In the genomic region with DNA sequence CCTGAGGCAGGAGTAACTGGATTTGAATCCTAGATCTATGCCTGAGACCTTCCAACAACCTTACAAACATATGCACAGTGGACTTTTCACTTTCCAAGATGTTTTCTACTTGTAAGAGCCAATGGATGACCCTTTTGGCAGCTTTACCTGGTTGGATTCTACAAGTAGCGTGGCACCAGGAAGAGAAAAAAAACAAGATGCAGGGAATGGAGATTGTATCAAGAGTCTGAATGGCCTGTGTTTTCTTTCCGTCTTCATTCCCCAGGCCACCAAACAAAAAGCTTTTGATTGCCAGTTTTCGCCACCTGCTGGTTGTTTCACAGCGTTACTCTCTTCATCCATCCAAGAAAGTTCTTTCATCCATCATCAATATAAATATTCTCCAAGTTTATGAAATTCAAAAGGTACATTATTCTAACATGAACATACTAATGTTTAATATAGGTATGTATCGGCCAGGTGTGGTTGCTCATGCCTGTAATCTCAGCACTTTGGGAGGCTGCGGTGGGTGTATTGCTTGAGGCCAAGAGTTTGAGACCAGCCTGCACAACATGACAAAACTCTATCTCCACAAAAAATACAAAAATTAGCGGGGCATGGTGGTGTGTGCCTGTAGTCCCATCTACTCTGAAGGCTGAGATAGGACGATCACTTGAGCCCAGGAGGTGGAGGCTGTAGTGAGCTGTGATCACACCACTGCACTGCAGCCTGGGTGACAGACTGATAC, we compare ENCODE assay signal across 8 cellular contexts. TPM values are rescaled to one million over a fixed set of nuclear protein-coding genes. Genes with fewer than 3 reads are reported as not detected.
DNase-seq lines count a peak whose midpoint lies in the region; ATAC-seq and TF ChIP-seq lines count a peak whose summit lies in the region.

No MANE protein-coding gene starts in this region.

- ATAC-seq in HG03571 (IDR thresholded peaks at IDR 0.05; ENCODE audit: unreplicated experiment): no peak

- H3F3A ChIP-seq in GM23248 (ENCODE audit: insufficient read depth): peaks cover 16% of the 10 kb centered on the region; the same call in 1 of the 2 replicates

- H3K9me2 ChIP-seq in GM23248 (ENCODE audit: insufficient read depth): no peaks in the 10 kb centered on the region

- H3K9ac ChIP-seq in BLaER1 (peak overlapping the region; percentile 56; the same call in 1 of the 2 replicates), GM23248 (no peak overlapping the region; the same call in 1 of the 2 replicates)

- WGBS in GM23248 (ENCODE audit: low coverage in 1 of 2, low lambda C conversion rate in 2 of 2, missing lambda C conversion rate in 2 of 2), 2 experiments: 12 to 13% methylated on average over 8 of the region's 8 CpGs

- H3K36me3 ChIP-seq in BLaER1 (no peaks in the 10 kb centered on the region), GM23248 (ENCODE audit: low read depth) (no peaks in the 10 kb centered on the region)

- in situ Hi-C loops in GM23248 (cut with MboI): loop anchor here (5.0 kb wide), 1 partner anchor 306 kb away; no protein-coding TSS in a partner anchor

- peaks cover 7% of the 10 kb centered on the region for H4K20me1 ChIP-seq in BLaER1
- H4K20me1 ChIP-seq in GM23248 (ENCODE audit: insufficient read depth): no peaks in the 10 kb centered on the region

- H3K4me2 ChIP-seq in BLaER1 (peak overlapping the region; percentile 97), GM23248 (ENCODE audit: unreplicated experiment) (no peak overlapping the region)

- no peaks in the 10 kb centered on the region for H3K79me2 ChIP-seq in GM23248 (ENCODE audit: insufficient read depth)

- peaks cover 23% of the 10 kb centered on the region for H3K4me1 ChIP-seq in BLaER1
- peaks cover 8% of the 10 kb centered on the region; the same call in 1 of the 2 replicates for H3K4me1 ChIP-seq in GM23248 (ENCODE audit: insufficient read depth)

- H3K4me3 ChIP-seq in BLaER1 (no peak overlapping the region), GM23248 (no peak overlapping the region), WI38 (ENCODE audit: low read depth, low read length) (no peak overlapping the region)

- TF ChIP-seq CTCF in WI38 (IDR thresholded peaks at IDR 0.05; ENCODE audit: low read depth, low read length): peak; percentile 36; the same call in 1 of the 2 replicates

- peak overlapping the region; percentile 97; the same call in 1 of the 2 replicates for H3K27ac ChIP-seq in BLaER1
- no peak overlapping the region for H3K27ac ChIP-seq in GM23248
- peak overlapping the region; percentile 58 for H3K27ac ChIP-seq in substantia nigra (ENCODE audit: low read depth, low read length, poor library complexity, severe bottlenecking)

- DNase-seq in GM23248: peak; percentile 84
- DNase-seq in NCI-H2227 (lab: John Stamatoyannopoulos, UW; ENCODE audit: unreplicated experiment): peak; percentile 77
- peak; percentile 60 to 77 for DNase-seq in dermis microvascular lymphatic vessel endothelial cell (ENCODE audit: low read depth in 2 of 2)
- peak; percentile 95 for DNase-seq in medulla oblongata (ENCODE audit: extremely low spot score)
- DNase-seq in substantia nigra (lab: John Stamatoyannopoulos, UW): peak in 41 of 49 donors; percentile 6 to 73 (median 41)

- no peaks in the 10 kb centered on the region for H3K27me3 ChIP-seq in BLaER1
- H3K27me3 ChIP-seq in GM23248 (replicated peaks; ENCODE audit: insufficient read depth): no peaks in the 10 kb centered on the region

- peak overlapping the region; percentile 56 for H2AFZ ChIP-seq in GM23248

- no peaks in the 10 kb centered on the region for H3K9me3 ChIP-seq in BLaER1
- no peaks in the 10 kb centered on the region for H3K9me3 ChIP-seq in GM23248 (ENCODE audit: low read depth)

RNA-seq across cellular contexts. Expression of gene BCL2, which starts 3.5 kb away (rescaled TPM):
- total RNA-seq in GM23248 (2014; rRNA removed; shearing (Covaris generic)): 1.0 and 1.5 TPM in 2 replicates
- 0.30 and 0.39 TPM in 2 replicates for polyA plus RNA-seq in GM23248 (2016; fragmentation: Nextera tagmentation; extraction: Ambion mirVana)
- total RNA-seq in dermis microvascular lymphatic vessel endothelial cell: 1.3 and 1.8 TPM in 2 replicates

RNA-seq across cellular contexts. Expression of gene KDSR, which starts 43.9 kb away (rescaled TPM):
- total RNA-seq in GM23248 (2014; rRNA removed; shearing (Covaris generic)): 30.7 and 31.2 TPM in 2 replicates
- 54.7 and 55.1 TPM in 2 replicates for polyA plus RNA-seq in GM23248 (2016; fragmentation: Nextera tagmentation; extraction: Ambion mirVana)
- total RNA-seq in dermis microvascular lymphatic vessel endothelial cell: 11.3 and 20.7 TPM in 2 replicates

Comparison
In these comparisons a context has a peak if more than half of its experiments do, and no peak if none do; other contexts are left out.
1. DNase-seq: peak in every context shown above with its lines; median percentile 95 in medulla oblongata; 84 in GM23248; 77 in NCI-H2227; 68 in dermis microvascular lymphatic vessel endothelial cell; 41 in substantia nigra.